Comparison of ENCODE assay signal across 1 cellular context in genomic region chr10:35237766-35238512, GRCh38.
TF ChIP-seq lines count a peak whose summit lies in the region.

No MANE protein-coding gene starts in this region.

TF ChIP-seq in HepG2, 621 proteins besides CTCF, POLR2A, EP300 and RAD21 (continued from another document):
- TF ChIP-seq ZC3H13 (CRISPR knock-in tag; IDR thresholded peaks at IDR 0.05): no peak
- TF ChIP-seq ZNF761 (CRISPR knock-in tag; conservative IDR thresholded peaks at IDR 0.05): no peak
- TF ChIP-seq SAP130 (CRISPR knock-in tag; IDR thresholded peaks at IDR 0.05; ENCODE audit: low read depth): peak; percentile 13; the same call in 1 of the 2 replicates
- no peak for TF ChIP-seq SNAPC2 (CRISPR knock-in tag; IDR thresholded peaks at IDR 0.05)
- peak; percentile 65; the same call in 1 of the 2 replicates for TF ChIP-seq ZNF770 (CRISPR knock-in tag; IDR thresholded peaks at IDR 0.05)
- TF ChIP-seq ZNF382 (CRISPR knock-in tag; IDR thresholded peaks at IDR 0.05; ENCODE audit: borderline replicate concordance): no peak
- TF ChIP-seq THAP11 (CRISPR knock-in tag; IDR thresholded peaks at IDR 0.05): peak; percentile 21; the same call in 1 of the 2 replicates
- no peak for TF ChIP-seq CENPBD1 (CRISPR knock-in tag; IDR thresholded peaks at IDR 0.05; ENCODE audit: borderline replicate concordance, low read depth)
- TF ChIP-seq ZNF737 (CRISPR knock-in tag; IDR thresholded peaks at IDR 0.05; ENCODE audit: borderline replicate concordance): no peak
- TF ChIP-seq ELK4 (CRISPR knock-in tag; IDR thresholded peaks at IDR 0.05; ENCODE audit: borderline replicate concordance): no peak
- no peak for TF ChIP-seq SP2 (CRISPR knock-in tag; IDR thresholded peaks at IDR 0.05)
- peak; percentile 31; the same call in 1 of the 2 replicates for TF ChIP-seq KDM2A (CRISPR knock-in tag; IDR thresholded peaks at IDR 0.05; ENCODE audit: borderline replicate concordance, low read depth)
- TF ChIP-seq ZSCAN29 (CRISPR knock-in tag; conservative IDR thresholded peaks at IDR 0.05): no peak
- no peak for TF ChIP-seq ZKSCAN8 (CRISPR knock-in tag; IDR thresholded peaks at IDR 0.05; ENCODE audit: borderline replicate concordance)
- TF ChIP-seq TSC22D2 (CRISPR knock-in tag; IDR thresholded peaks at IDR 0.05; ENCODE audit: borderline replicate concordance): no peak
- no peak for TF ChIP-seq ZFY (CRISPR knock-in tag; IDR thresholded peaks at IDR 0.05)
- no peak for TF ChIP-seq ARNTL (CRISPR knock-in tag; IDR thresholded peaks at IDR 0.05)
- TF ChIP-seq ZBTB10 (CRISPR knock-in tag; IDR thresholded peaks at IDR 0.05; ENCODE audit: borderline replicate concordance): peak; percentile 91
- TF ChIP-seq BCL3 (CRISPR knock-in tag; IDR thresholded peaks at IDR 0.05): no peak
- TF ChIP-seq ZEB1 (IDR thresholded peaks at IDR 0.05; ENCODE audit: insufficient replicate concordance, low read depth): no peak
- no peak for TF ChIP-seq ZNF34 (CRISPR knock-in tag; IDR thresholded peaks at IDR 0.05; ENCODE audit: borderline replicate concordance)
- no peak for TF ChIP-seq CCAR2 (optimal IDR thresholded peaks at IDR 0.05; ENCODE audit: low read depth, low read length)
- TF ChIP-seq MIER2 (CRISPR knock-in tag; IDR thresholded peaks at IDR 0.05): no peak
- TF ChIP-seq KDM6A (CRISPR knock-in tag; IDR thresholded peaks at IDR 0.05; ENCODE audit: low read depth): no peak
- no peak for TF ChIP-seq ZNF788 (CRISPR knock-in tag; IDR thresholded peaks at IDR 0.05; ENCODE audit: borderline replicate concordance)
- TF ChIP-seq ZNF225 (CRISPR knock-in tag; IDR thresholded peaks at IDR 0.05): no peak
- TF ChIP-seq ATM (IDR thresholded peaks at IDR 0.05; ENCODE audit: borderline replicate concordance): no peak
- no peak for TF ChIP-seq ZMYM3 (CRISPR knock-in tag; IDR thresholded peaks at IDR 0.05)
- TF ChIP-seq ZNF775 (CRISPR knock-in tag; IDR thresholded peaks at IDR 0.05; ENCODE audit: borderline replicate concordance): no peak
- TF ChIP-seq NR1H2 (CRISPR knock-in tag; IDR thresholded peaks at IDR 0.05; ENCODE audit: borderline replicate concordance, low read depth): no peak
- no peak for TF ChIP-seq ZHX2 (IDR thresholded peaks at IDR 0.05; ENCODE audit: low read depth)
- TF ChIP-seq ZHX2 (CRISPR knock-in tag; IDR thresholded peaks at IDR 0.05; ENCODE audit: borderline replicate concordance): no peak
- TF ChIP-seq RFX1 (IDR thresholded peaks at IDR 0.05): no peak
- no peak for TF ChIP-seq TAF15 (IDR thresholded peaks at IDR 0.05; ENCODE audit: low read depth, low read length, poor library complexity, severe bottlenecking)
- TF ChIP-seq BRF2 (CRISPR knock-in tag; IDR thresholded peaks at IDR 0.05): no peak
